18 cellular contexts compared by ENCODE assay signal in genomic region chr12:132117558-132117875, GRCh38. TPM values are rescaled to one million over a fixed set of nuclear protein-coding genes. Genes with fewer than 3 reads are reported as not detected.
DNase-seq lines count a peak whose midpoint lies in the region; ATAC-seq lines count a peak whose summit lies in the region.
"Had no signal": no experiment of that assay in that cellular context is flagged by ENCODE, and none has a peak within 500 bp of the region (broad histone marks: within the 10 kb centered on the region; RNA-seq: fewer than 3 reads in every experiment).

No MANE protein-coding gene starts in this region.

- DNase-seq in AG08396 (ENCODE audit: low spot score) (peak; percentile 50), ELF-1 (ENCODE audit: low read depth, low spot score) (peak; percentile 61), SK-N-DZ (ENCODE audit: low spot score) (peak; percentile 38), iPS-NIHi11 (ENCODE audit: low spot score) (peak; percentile 73), COLO668 (lab: John Stamatoyannopoulos, UW; ENCODE audit: unreplicated experiment) (no peak)
- DNase-seq in activated CD4-positive, CD25-positive, alpha-beta regulatory T cell (lab: John Stamatoyannopoulos, UW): no peak
- DNase-seq in stimulated activated CD4-positive, alpha-beta T cell treated with anti-CD3 and anti-CD28 coated beads, Interleukin-12 subunit alpha, Interleukin-12 subunit beta, amount 100 ng/mL, for 4 hours: no peak
- DNase-seq: activated effector memory CD4-positive, alpha-beta T cell treated with anti-CD3 and anti-CD28 coated beads, Interleukin-2, amount 50 U/mL, for 16 hours; amygdala; effector memory CD8-positive, alpha-beta T cell; heart left ventricle; naive thymus-derived CD4-positive, alpha-beta T cell; NCI-H1694 treated with DMSO at 0.1 percent for 48 hours; NCI-H446; pancreas; Right ventricle myocardium superior; stimulated activated CD4-positive, alpha-beta T cell treated with anti-CD3 and anti-CD28 coated beads, Interleukin-2, amount 100 ng/mL, for 48 hours had no signal

- no peak for ATAC-seq in GM19463 (IDR thresholded peaks at IDR 0.05; ENCODE audit: unreplicated experiment)
- ATAC-seq: effector memory CD8-positive, alpha-beta T cell; naive thymus-derived CD4-positive, alpha-beta T cell had no signal

RNA-seq across cellular contexts. Expression of gene DDX51, which starts 26.6 kb away (rescaled TPM):
- polyA plus RNA-seq in SK-N-DZ (2014; cell fraction: cytosol; rRNA removed): 14.0 and 20.7 TPM in 2 replicates
- 63.8 and 68.3 TPM in 2 replicates for polyA plus RNA-seq in SK-N-DZ (2014; cell fraction: nucleus; rRNA removed)

RNA-seq across cellular contexts. Expression of gene NOC4L, which starts 26.7 kb away (rescaled TPM):
- polyA plus RNA-seq in SK-N-DZ (2014; cell fraction: cytosol; rRNA removed): 34.5 and 37.0 TPM in 2 replicates
- 39.2 and 48.4 TPM in 2 replicates for polyA plus RNA-seq in SK-N-DZ (2014; cell fraction: nucleus; rRNA removed)

Comparison
In these comparisons a context has a peak if more than half of its experiments do, and no peak if none do; other contexts are left out.
1. DNase-seq: peak in AG08396 (single experiment), ELF-1 (single experiment), SK-N-DZ (single experiment) and iPS-NIHi11 (single experiment); none in activated CD4-positive, CD25-positive, alpha-beta regulatory T cell (0 of 4), COLO668 (single experiment) and stimulated activated CD4-positive, alpha-beta T cell treated with anti-CD3 and anti-CD28 coated beads, Interleukin-12 subunit alpha, Interleukin-12 subunit beta, amount 100 ng/mL, for 4 hours (single experiment).